10 cellular contexts compared by ENCODE assay signal in the genomic region with DNA sequence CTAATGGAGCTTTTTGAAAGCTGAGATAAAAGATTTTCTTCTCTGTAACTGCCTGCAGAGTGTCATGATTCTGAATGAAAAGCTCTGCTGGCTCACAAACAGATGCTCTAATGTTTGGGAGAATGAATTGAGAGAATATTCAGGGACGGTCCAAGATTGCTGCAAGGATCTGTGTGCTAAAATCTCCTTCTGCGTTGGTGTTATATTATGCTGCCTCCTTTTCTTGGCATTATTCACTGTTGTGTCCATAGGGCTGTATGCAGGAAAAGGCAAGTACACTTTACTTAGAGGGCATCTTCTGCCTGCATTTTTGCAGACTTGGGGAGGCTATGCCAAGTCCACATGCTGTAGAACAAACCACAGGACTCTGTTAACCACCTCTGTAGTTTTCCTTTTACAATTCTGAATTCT.
DNase-seq lines count a peak whose midpoint lies in the region; ATAC-seq and TF ChIP-seq lines count a peak whose summit lies in the region.
"Had no signal": no experiment of that assay in that cellular context is flagged by ENCODE, and none has a peak within 500 bp of the region (broad histone marks: within the 10 kb centered on the region; RNA-seq: fewer than 3 reads in every experiment).

No MANE protein-coding gene starts in this region.

- no peak overlapping the region for H3K27ac Mint-ChIP-seq in natural killer cell

- DNase-seq in G401 (ENCODE audit: low spot score), result peak; percentile 62
- peak; percentile 67 for DNase-seq in RPMI7951 (ENCODE audit: low read depth)
- DNase-seq in fibroblast of mammary gland (ENCODE audit: low read depth), result peak; percentile 30
- DNase-seq in pons (ENCODE audit: low spot score), result peak; percentile 78
- no peak for DNase-seq in NCI-H187 treated with DMSO at 0.1 percent for 48 hours (lab: John Stamatoyannopoulos, UW)
- no peak for DNase-seq in HuH-7.5 (ENCODE audit: low spot score)
- DNase-seq in natural killer cell, result no peak
- DNase-seq: GOT3, T1000 had no signal

- intact Hi-C loops in natural killer cell (cut with micrococcal nuclease), result loop anchor here (10.0 kb wide), 1 partner anchor 206 kb away; a partner anchor contains a TSS

- H3K36me3 Mint-ChIP-seq in natural killer cell, result no peaks in the 10 kb centered on the region

- no peak overlapping the region for H3K4me3 Mint-ChIP-seq in natural killer cell

- ATAC-seq in GM21381 (IDR thresholded peaks at IDR 0.05; ENCODE audit: unreplicated experiment) (no peak), natural killer cell (no peak)

- H3K9me3 Mint-ChIP-seq in natural killer cell, result no peaks in the 10 kb centered on the region

- no peak overlapping the region for H3K4me3 ChIP-seq in fibroblast of mammary gland (ENCODE audit: control insufficient read depth, low read depth, low read length)

- H3K27me3 Mint-ChIP-seq in natural killer cell (ENCODE audit: low read depth in 2 of 2), result peaks cover 0 to 2% of the 10 kb centered on the region in 2 donors

- H3K4me1 Mint-ChIP-seq in natural killer cell, result peaks cover 13 to 15% of the 10 kb centered on the region in 2 donors

- in situ Hi-C loops in G401 (cut with HindIII; ENCODE audit: low sequenced_read_pairs), result no loop called here

- TF ChIP-seq CTCF in fibroblast of mammary gland (conservative IDR thresholded peaks at IDR 0.05; ENCODE audit: control insufficient read depth, insufficient read depth, low read depth, low read length) (no peak), natural killer cell (IDR thresholded peaks at IDR 0.05) (no peak)

Comparison
In these comparisons a context has a peak if more than half of its experiments do, and no peak if none do; other contexts are left out.
1. DNase-seq: peak in G401 (single experiment), RPMI7951 (single experiment), fibroblast of mammary gland (single experiment) and pons (single experiment); none in NCI-H187 treated with DMSO at 0.1 percent for 48 hours (single experiment), HuH-7.5 (single experiment) and natural killer cell (single experiment).